2 cellular contexts compared by ENCODE assay signal in the genomic region with DNA sequence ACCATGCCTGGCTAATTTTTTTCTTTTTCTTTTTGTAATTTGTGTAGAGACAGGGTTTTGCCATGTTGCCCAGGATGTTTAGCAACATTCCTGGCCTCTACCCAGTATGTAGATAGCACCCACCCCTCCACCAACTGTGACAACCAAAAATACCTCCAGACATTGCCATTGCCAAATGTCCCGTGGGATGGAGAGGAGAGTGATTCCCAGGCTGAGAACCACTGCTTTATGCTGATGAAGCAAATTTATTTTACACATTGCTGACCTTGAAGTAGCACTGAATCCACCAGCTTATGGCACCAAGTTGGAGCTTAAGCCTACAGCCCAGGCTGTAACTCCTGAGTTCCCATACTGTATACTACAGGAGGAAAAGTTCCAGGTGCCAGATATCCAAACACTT.
TF ChIP-seq lines count a peak whose summit lies in the region.

No MANE protein-coding gene starts in this region.

TF ChIP-seq in A549, 52 proteins besides CTCF, POLR2A, EP300 and RAD21:
- TF ChIP-seq PHF8 (IDR thresholded peaks at IDR 0.05; ENCODE audit: borderline replicate concordance, low read depth) (no peak), CBX2 (IDR thresholded peaks at IDR 0.05; ENCODE audit: borderline replicate concordance, low read depth) (no peak), ZC3H11A (IDR thresholded peaks at IDR 0.05) (no peak), CHD4 (IDR thresholded peaks at IDR 0.05; ENCODE audit: borderline replicate concordance) (no peak), MAFK (IDR thresholded peaks at IDR 0.05; ENCODE audit: partially characterized antibody) (peak; percentile 96), NR3C1 (IDR thresholded peaks at IDR 0.05) (no peak), NFE2L2 (conservative IDR thresholded peaks at IDR 0.05; ENCODE audit: low read length) (no peak), FOXS1 (CRISPR knock-in tag; IDR thresholded peaks at IDR 0.05) (no peak)
- TF ChIP-seq, protein P1, sequence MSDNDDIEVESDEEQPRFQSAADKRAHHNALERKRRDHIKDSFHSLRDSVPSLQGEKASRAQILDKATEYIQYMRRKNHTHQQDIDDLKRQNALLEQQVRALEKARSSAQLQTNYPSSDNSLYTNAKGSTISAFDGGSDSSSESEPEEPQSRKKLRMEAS (IDR thresholded peaks at IDR 0.05) = no peak
TF ChIP-seq in A549: peak in this region for 1.

TF ChIP-seq in IMR-90, 13 proteins besides CTCF, POLR2A, EP300 and RAD21:
- TF ChIP-seq USF2 (IDR thresholded peaks at IDR 0.05; ENCODE audit: low read depth, low read length) (no peak), NFE2L2 (IDR thresholded peaks at IDR 0.05; ENCODE audit: low read depth, low read length) (no peak), MAZ (IDR thresholded peaks at IDR 0.05; ENCODE audit: borderline replicate concordance, low read depth, low read length) (no peak), SMC3 (IDR thresholded peaks at IDR 0.05; ENCODE audit: low read depth, low read length) (no peak), BHLHE40 (IDR thresholded peaks at IDR 0.05; ENCODE audit: low read depth, low read length) (no peak), MAFK (IDR thresholded peaks at IDR 0.05; ENCODE audit: low read depth, low read length) (peak; percentile 96), RCOR1 (IDR thresholded peaks at IDR 0.05; ENCODE audit: insufficient replicate concordance, low read length) (no peak)
